Comparison of ENCODE assay signal across 1 cellular context in genomic region chr2:143058795-143059194, GRCh38.
TF ChIP-seq lines count a peak whose summit lies in the region.

No MANE protein-coding gene starts in this region.

TF ChIP-seq in IMR-90, 13 proteins besides CTCF, POLR2A, EP300 and RAD21 (continued from another document):
- TF ChIP-seq NFE2L2 (IDR thresholded peaks at IDR 0.05; ENCODE audit: low read depth, low read length) (no peak), RCOR1 (IDR thresholded peaks at IDR 0.05; ENCODE audit: insufficient replicate concordance, low read length) (no peak), MAFK (IDR thresholded peaks at IDR 0.05; ENCODE audit: low read depth, low read length) (no peak), MXI1 (IDR thresholded peaks at IDR 0.05; ENCODE audit: borderline replicate concordance, low read depth, low read length) (no peak), FOS (IDR thresholded peaks at IDR 0.05; ENCODE audit: low read depth, low read length) (no peak), BHLHE40 (IDR thresholded peaks at IDR 0.05; ENCODE audit: low read depth, low read length) (no peak), RFX5 (IDR thresholded peaks at IDR 0.05; ENCODE audit: low read depth, low read length) (no peak), SMC3 (IDR thresholded peaks at IDR 0.05; ENCODE audit: low read depth, low read length) (no peak), USF2 (IDR thresholded peaks at IDR 0.05; ENCODE audit: low read depth, low read length) (no peak), ELK1 (IDR thresholded peaks at IDR 0.05; ENCODE audit: borderline replicate concordance, low read depth, low read length) (no peak), CHD1 (IDR thresholded peaks at IDR 0.05; ENCODE audit: low read depth, low read length) (no peak), MAZ (IDR thresholded peaks at IDR 0.05; ENCODE audit: borderline replicate concordance, low read depth, low read length) (no peak)
